Comparison of ENCODE assay signal across 8 cellular contexts in the genomic region with DNA sequence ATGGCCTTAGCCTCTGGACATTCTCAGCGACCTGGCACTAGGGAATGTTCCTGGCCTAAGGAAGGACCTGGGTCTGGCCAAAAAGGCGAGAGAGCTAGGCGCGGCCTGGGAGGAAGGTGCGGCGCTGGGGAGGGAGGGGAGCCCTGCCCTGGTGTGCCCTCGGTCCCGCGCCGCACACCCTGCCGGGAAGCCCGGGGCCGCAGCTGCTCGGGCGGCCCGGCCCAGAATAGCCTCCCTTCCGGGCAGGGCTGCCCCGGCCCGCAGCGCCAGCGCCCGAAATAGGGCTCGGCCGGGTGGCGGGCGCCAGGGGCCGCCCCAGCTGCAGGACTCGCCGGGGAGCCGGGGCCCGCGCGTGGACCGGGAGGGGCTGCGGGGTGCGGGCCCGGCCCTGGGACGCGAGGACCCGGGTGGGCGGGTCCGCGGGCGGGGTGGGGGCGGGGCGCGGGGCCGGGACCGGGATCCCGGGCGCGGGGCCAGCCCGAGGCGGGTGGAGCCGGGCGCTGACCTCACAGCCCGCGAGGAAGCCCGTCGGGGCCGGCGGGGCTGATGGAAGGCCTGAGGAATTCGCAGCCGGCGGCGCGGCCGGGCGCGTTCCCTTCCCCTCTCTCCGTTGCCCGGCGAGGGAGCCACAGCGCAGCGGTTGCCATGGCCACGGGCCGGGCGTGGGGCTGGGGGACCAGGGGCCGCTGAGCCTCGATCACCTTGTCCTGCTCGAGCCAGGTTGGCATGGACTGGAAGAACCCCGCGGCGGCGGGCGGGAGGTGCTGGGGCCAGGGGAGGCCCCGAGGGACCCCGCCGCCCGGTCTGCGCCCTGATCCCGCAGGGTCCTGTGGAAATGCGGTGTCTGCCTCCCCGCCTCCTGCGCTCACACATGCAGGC. TPM values are rescaled to one million over a fixed set of nuclear protein-coding genes. Genes with fewer than 3 reads are reported as not detected.
A peak's percentile ranks its signal among the peaks of the same experiment; 100 is the strongest.
DNase-seq lines count a peak whose midpoint lies in the region; ATAC-seq, FAIRE-seq and TF ChIP-seq lines count a peak whose summit lies in the region.

No MANE protein-coding gene starts in this region.

- H3K36me3 Mint-ChIP-seq in WTC11 = no peaks in the 10 kb centered on the region

- peaks cover 19% of the 10 kb centered on the region for H3K27me3 Mint-ChIP-seq in WTC11 (ENCODE audit: low read depth)

- TF ChIP-seq CTCF in WTC11 (IDR thresholded peaks at IDR 0.05) = no peak
- TF ChIP-seq CTCF in fibroblast of pulmonary artery (IDR thresholded peaks at IDR 0.05; ENCODE audit: low read length, missing control alignments) = no peak

- peak overlapping the region; percentile 30 for H3K4me3 ChIP-seq in fibroblast of pulmonary artery (replicated peaks; ENCODE audit: low read depth, low read length)
- peak overlapping the region in 1 of 2 donors; percentile 52 for H3K4me3 ChIP-seq in muscle layer of duodenum (ENCODE audit: low read depth in 1 of 2, low read length in 2 of 2)
- H3K4me3 ChIP-seq in aorta (ENCODE audit: low read length in 2 of 2) = no peak overlapping the region

- peaks cover 25% of the 10 kb centered on the region for H3K4me1 Mint-ChIP-seq in WTC11

- POLR2A ChIA-PET in WTC11 (lab: Charles Lee) = interaction anchor here (1.1 to 1.3 kb wide), 2 partner anchors 18 to 28 kb away, joined by 3 to 4 read pairs; no protein-coding TSS in a partner anchor

- H3K4me3 Mint-ChIP-seq in WTC11 = peak overlapping the region; percentile 56

- no peaks in the 10 kb centered on the region for H3K9me3 Mint-ChIP-seq in WTC11

- H3K27ac ChIP-seq in muscle layer of duodenum (ENCODE audit: low read length) (peak overlapping the region; percentile 92), aorta (ENCODE audit: low read depth in 1 of 2, low read length in 2 of 2) (peak overlapping the region; percentile 72 to 90)

- H3K36me3 ChIP-seq in muscle layer of duodenum (ENCODE audit: control insufficient read depth in 1 of 2, insufficient read depth in 2 of 2, low read length in 2 of 2) = peaks cover 0 to 7% of the 10 kb centered on the region in 2 donors
- H3K36me3 ChIP-seq in aorta (ENCODE audit: control insufficient read depth in 1 of 2, insufficient read depth in 2 of 2, low read length in 1 of 2) = no peaks in the 10 kb centered on the region

- DNase-seq in A172 (ENCODE audit: low spot score) = peak; percentile 75
- peak; percentile 48 for DNase-seq in GM19239 (ENCODE audit: insufficient read length, low spot score)
- DNase-seq in WTC11 (ENCODE audit: low spot score) = peak; percentile 75
- peak; percentile 81 for DNase-seq in fibroblast of pulmonary artery (ENCODE audit: low read depth)
- peak; percentile 91 to 95 for DNase-seq in aorta

- WGBS in aorta, 2 donors = 2 to 5% methylated on average over 26 to 95 of the region's 95 CpGs

- no peak overlapping the region for H3K27ac Mint-ChIP-seq in WTC11

- no peaks in the 10 kb centered on the region for H3K9me3 ChIP-seq in muscle layer of duodenum (ENCODE audit: control insufficient read depth in 1 of 2, low read length in 2 of 2)
- no peaks in the 10 kb centered on the region for H3K9me3 ChIP-seq in aorta (ENCODE audit: control insufficient read depth, low read length)

- H3K4me1 ChIP-seq in muscle layer of duodenum (ENCODE audit: control insufficient read depth in 1 of 2, insufficient read depth in 2 of 2, low read length in 2 of 2) (peaks cover 20 to 26% of the 10 kb centered on the region in 2 donors), aorta (ENCODE audit: control insufficient read depth in 1 of 2, insufficient read depth in 2 of 2, low read length in 2 of 2) (no peaks in the 10 kb centered on the region)

- peak; percentile 57 for ATAC-seq in WTC11
- ATAC-seq in aorta (ENCODE audit: low FRiP score) = peak; percentile 85
- ATAC-seq in GM21515 (IDR thresholded peaks at IDR 0.05; ENCODE audit: unreplicated experiment) = no peak
- no peak for ATAC-seq in GM19467 (IDR thresholded peaks at IDR 0.05; ENCODE audit: unreplicated experiment)

- H3K27me3 ChIP-seq in muscle layer of duodenum (ENCODE audit: low read depth, low read length) = no peaks in the 10 kb centered on the region
- no peaks in the 10 kb centered on the region for H3K27me3 ChIP-seq in aorta (ENCODE audit: control insufficient read depth in 1 of 2, insufficient read depth in 2 of 2, low read length in 1 of 2)

- CTCF ChIA-PET in WTC11 (lab: Charles Lee) = interaction anchor here (1.0 to 5.4 kb wide), 4 partner anchors 19 to 33 kb away, joined by 3 to 39 read pairs (median 10); partner anchors contain the start of gene SOCS3

- intact Hi-C loops in aorta (cut with DNase I) = loop anchor here in 1 of 2 donors (1.0 to 2.0 kb wide), 2 partner anchors 26 to 35 kb away; no protein-coding TSS in a partner anchor

- no peak for FAIRE-seq in GM19239 (lab: Jason Lieb, UNC)

TF ChIP-seq in WTC11, 78 proteins besides CTCF, POLR2A, EP300 and RAD21:
- TF ChIP-seq ESRRA (CRISPR knock-in tag; IDR thresholded peaks at IDR 0.05; ENCODE audit: borderline replicate concordance) (no peak), FOXP4 (CRISPR knock-in tag; IDR thresholded peaks at IDR 0.05) (no peak), ETV6 (CRISPR knock-in tag; IDR thresholded peaks at IDR 0.05) (peak; percentile 46; the same call in 1 of the 2 replicates), ZNF121 (CRISPR knock-in tag; IDR thresholded peaks at IDR 0.05) (0 out of 2 replicates have a peak, but pooled peaks have one; percentile 37), RELA (CRISPR knock-in tag; IDR thresholded peaks at IDR 0.05; ENCODE audit: borderline replicate concordance) (no peak), HMGA2 (CRISPR knock-in tag; IDR thresholded peaks at IDR 0.05) (no peak), STAT6 (CRISPR knock-in tag; conservative IDR thresholded peaks at IDR 0.05; ENCODE audit: low read depth) (no peak), OVOL2 (CRISPR knock-in tag; IDR thresholded peaks at IDR 0.05; ENCODE audit: borderline replicate concordance) (no peak)
- TF ChIP-seq, protein P1, sequence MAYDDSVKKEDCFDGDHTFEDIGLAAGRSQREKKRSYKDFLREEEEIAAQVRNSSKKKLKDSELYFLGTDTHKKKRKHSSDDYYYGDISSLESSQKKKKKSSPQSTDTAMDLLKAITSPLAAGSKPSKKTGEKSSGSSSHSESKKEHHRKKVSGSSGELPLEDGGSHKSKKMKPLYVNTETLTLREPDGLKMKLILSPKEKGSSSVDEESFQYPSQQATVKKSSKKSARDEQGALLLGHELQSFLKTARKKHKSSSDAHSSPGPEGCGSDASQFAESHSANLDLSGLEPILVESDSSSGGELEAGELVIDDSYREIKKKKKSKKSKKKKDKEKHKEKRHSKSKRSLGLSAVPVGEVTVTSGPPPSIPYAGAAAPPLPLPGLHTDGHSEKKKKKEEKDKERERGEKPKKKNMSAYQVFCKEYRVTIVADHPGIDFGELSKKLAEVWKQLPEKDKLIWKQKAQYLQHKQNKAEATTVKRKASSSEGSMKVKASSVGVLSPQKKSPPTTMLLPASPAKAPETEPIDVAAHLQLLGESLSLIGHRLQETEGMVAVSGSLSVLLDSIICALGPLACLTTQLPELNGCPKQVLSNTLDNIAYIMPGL (CRISPR knock-in tag; IDR thresholded peaks at IDR 0.05) = peak; percentile 66; the same call in 1 of the 2 replicates

RNA-seq across cellular contexts. Expression of gene SOCS3, which starts 18.1 kb away (rescaled TPM):
- total RNA-seq in A172 (2014; rRNA removed; shearing (Covaris generic)) = 51.0 and 60.2 TPM in 2 replicates
- total RNA-seq in WTC11 (2021) (23.8 to 24.6 TPM (median 24.2 TPM) in 3 replicates), aorta (100 to 1,000 TPM; 107 to 182 TPM)
- polyA plus RNA-seq in aorta = 10 to 100 TPM; 15.5 to 76.1 TPM

RNA-seq across cellular contexts. Expression of gene PGS1, which starts 36.7 kb away (rescaled TPM):
- 25.6 and 40.1 TPM in 2 replicates for total RNA-seq in A172 (2014; rRNA removed; shearing (Covaris generic))
- total RNA-seq in WTC11 (2021) (45.4 to 51.4 TPM (median 47.0 TPM) in 3 replicates), aorta (10 to 100 TPM; 46.5 to 67.0 TPM)
- 10 to 100 TPM in 1 of 2 donors, 1 to 10 TPM in 1; 9.9 to 30.3 TPM for polyA plus RNA-seq in aorta

Comparison
In these comparisons a context has a peak if more than half of its experiments do, and no peak if none do; other contexts are left out.
1. ATAC-seq: peak in WTC11 (single experiment) and aorta (single experiment); none in GM21515 (single experiment) and GM19467 (single experiment).
2. Peak in every context shown above with its lines, with median percentiles within 50 percentile points of each other: DNase-seq.